Comparison of ENCODE assay signal across 1 cellular context in the genomic region with DNA sequence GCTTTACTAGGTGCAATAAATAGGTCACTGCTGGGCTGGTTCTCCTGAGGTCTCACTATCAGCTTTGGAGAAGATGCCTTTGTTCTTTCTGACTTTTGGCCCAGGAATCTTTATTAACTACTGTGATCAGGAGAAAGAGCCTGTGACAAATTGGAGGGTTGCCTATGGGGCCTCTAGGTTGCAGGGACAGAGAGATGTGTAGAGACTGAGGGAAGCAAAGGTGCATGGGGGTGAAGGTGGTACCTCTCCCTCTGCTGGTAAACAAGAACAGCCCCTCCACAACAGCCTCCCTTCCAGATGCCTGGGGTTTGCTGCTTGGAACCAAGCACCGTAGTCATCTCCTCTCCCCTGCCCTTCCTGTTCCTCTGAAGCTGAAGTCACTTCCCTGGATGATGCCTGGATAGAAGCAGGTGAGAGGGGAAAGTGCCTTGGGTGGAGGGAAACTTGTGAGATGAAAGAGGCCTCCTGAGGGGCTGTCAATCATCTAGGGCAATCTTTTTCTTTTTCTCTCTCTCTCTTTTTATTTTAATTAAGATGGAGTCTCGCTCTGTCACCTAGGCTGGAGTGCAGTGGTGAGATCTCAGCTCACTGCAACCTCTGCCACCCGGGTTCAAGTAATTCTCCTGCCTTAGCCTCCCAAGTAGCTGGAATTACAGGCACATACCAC.
TF ChIP-seq lines count a peak whose summit lies in the region.

No MANE protein-coding gene starts in this region.

TF ChIP-seq in GM23338, 12 proteins besides CTCF, POLR2A, EP300 and RAD21 (continued from another document):
- TF ChIP-seq, protein P1, sequence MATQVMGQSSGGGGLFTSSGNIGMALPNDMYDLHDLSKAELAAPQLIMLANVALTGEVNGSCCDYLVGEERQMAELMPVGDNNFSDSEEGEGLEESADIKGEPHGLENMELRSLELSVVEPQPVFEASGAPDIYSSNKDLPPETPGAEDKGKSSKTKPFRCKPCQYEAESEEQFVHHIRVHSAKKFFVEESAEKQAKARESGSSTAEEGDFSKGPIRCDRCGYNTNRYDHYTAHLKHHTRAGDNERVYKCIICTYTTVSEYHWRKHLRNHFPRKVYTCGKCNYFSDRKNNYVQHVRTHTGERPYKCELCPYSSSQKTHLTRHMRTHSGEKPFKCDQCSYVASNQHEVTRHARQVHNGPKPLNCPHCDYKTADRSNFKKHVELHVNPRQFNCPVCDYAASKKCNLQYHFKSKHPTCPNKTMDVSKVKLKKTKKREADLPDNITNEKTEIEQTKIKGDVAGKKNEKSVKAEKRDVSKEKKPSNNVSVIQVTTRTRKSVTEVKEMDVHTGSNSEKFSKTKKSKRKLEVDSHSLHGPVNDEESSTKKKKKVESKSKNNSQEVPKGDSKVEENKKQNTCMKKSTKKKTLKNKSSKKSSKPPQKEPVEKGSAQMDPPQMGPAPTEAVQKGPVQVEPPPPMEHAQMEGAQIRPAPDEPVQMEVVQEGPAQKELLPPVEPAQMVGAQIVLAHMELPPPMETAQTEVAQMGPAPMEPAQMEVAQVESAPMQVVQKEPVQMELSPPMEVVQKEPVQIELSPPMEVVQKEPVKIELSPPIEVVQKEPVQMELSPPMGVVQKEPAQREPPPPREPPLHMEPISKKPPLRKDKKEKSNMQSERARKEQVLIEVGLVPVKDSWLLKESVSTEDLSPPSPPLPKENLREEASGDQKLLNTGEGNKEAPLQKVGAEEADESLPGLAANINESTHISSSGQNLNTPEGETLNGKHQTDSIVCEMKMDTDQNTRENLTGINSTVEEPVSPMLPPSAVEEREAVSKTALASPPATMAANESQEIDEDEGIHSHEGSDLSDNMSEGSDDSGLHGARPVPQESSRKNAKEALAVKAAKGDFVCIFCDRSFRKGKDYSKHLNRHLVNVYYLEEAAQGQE (IDR thresholded peaks at IDR 0.05; ENCODE audit: unreplicated experiment): no peak
- TF ChIP-seq POLR2AphosphoS5 (IDR thresholded peaks at IDR 0.05; ENCODE audit: low read depth): no peak
- TF ChIP-seq, protein P2, sequence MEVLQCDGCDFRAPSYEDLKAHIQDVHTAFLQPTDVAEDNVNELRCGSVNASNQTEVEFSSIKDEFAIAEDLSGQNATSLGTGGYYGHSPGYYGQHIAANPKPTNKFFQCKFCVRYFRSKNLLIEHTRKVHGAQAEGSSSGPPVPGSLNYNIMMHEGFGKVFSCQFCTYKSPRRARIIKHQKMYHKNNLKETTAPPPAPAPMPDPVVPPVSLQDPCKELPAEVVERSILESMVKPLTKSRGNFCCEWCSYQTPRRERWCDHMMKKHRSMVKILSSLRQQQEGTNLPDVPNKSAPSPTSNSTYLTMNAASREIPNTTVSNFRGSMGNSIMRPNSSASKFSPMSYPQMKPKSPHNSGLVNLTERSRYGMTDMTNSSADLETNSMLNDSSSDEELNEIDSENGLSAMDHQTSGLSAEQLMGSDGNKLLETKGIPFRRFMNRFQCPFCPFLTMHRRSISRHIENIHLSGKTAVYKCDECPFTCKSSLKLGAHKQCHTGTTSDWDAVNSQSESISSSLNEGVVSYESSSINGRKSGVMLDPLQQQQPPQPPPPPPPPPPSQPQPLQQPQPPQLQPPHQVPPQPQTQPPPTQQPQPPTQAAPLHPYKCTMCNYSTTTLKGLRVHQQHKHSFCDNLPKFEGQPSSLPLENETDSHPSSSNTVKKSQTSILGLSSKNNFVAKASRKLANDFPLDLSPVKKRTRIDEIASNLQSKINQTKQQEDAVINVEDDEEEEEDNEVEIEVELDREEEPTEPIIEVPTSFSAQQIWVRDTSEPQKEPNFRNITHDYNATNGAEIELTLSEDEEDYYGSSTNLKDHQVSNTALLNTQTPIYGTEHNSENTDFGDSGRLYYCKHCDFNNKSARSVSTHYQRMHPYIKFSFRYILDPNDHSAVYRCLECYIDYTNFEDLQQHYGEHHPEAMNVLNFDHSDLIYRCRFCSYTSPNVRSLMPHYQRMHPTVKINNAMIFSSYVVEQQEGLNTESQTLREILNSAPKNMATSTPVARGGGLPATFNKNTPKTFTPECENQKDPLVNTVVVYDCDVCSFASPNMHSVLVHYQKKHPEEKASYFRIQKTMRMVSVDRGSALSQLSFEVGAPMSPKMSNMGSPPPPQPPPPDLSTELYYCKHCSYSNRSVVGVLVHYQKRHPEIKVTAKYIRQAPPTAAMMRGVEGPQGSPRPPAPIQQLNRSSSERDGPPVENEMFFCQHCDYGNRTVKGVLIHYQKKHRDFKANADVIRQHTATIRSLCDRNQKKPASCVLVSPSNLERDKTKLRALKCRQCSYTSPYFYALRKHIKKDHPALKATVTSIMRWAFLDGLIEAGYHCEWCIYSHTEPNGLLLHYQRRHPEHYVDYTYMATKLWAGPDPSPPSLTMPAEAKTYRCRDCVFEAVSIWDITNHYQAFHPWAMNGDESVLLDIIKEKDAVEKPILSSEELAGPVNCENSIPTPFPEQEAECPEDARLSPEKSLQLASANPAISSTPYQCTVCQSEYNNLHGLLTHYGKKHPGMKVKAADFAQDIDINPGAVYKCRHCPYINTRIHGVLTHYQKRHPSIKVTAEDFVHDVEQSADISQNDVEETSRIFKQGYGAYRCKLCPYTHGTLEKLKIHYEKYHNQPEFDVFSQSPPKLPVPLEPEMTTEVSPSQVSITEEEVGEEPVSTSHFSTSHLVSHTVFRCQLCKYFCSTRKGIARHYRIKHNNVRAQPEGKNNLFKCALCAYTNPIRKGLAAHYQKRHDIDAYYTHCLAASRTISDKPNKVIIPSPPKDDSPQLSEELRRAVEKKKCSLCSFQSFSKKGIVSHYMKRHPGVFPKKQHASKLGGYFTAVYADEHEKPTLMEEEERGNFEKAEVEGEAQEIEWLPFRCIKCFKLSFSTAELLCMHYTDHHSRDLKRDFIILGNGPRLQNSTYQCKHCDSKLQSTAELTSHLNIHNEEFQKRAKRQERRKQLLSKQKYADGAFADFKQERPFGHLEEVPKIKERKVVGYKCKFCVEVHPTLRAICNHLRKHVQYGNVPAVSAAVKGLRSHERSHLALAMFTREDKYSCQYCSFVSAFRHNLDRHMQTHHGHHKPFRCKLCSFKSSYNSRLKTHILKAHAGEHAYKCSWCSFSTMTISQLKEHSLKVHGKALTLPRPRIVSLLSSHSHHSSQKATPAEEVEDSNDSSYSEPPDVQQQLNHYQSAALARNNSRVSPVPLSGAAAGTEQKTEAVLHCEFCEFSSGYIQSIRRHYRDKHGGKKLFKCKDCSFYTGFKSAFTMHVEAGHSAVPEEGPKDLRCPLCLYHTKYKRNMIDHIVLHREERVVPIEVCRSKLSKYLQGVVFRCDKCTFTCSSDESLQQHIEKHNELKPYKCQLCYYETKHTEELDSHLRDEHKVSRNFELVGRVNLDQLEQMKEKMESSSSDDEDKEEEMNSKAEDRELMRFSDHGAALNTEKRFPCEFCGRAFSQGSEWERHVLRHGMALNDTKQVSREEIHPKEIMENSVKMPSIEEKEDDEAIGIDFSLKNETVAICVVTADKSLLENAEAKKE (CRISPR knock-in tag; IDR thresholded peaks at IDR 0.05): no peak
- no peak for TF ChIP-seq EZH2 (IDR thresholded peaks at IDR 0.05; ENCODE audit: low read depth, unreplicated experiment)
- TF ChIP-seq NANOG (IDR thresholded peaks at IDR 0.05; ENCODE audit: borderline replicate concordance): no peak
- no peak for TF ChIP-seq EZH2phosphoT487 (IDR thresholded peaks at IDR 0.05; ENCODE audit: unreplicated experiment)
- no peak for TF ChIP-seq CREB1 (CRISPR knock-in tag; IDR thresholded peaks at IDR 0.05; ENCODE audit: low read depth)
- TF ChIP-seq, protein P3, sequence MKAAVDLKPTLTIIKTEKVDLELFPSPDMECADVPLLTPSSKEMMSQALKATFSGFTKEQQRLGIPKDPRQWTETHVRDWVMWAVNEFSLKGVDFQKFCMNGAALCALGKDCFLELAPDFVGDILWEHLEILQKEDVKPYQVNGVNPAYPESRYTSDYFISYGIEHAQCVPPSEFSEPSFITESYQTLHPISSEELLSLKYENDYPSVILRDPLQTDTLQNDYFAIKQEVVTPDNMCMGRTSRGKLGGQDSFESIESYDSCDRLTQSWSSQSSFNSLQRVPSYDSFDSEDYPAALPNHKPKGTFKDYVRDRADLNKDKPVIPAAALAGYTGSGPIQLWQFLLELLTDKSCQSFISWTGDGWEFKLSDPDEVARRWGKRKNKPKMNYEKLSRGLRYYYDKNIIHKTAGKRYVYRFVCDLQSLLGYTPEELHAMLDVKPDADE (IDR thresholded peaks at IDR 0.05): no peak
- TF ChIP-seq ZNF331 (CRISPR knock-in tag; IDR thresholded peaks at IDR 0.05; ENCODE audit: low read depth): no peak
- no peak for TF ChIP-seq ZNF114 (CRISPR knock-in tag; IDR thresholded peaks at IDR 0.05)
- no peak for TF ChIP-seq JUNB (IDR thresholded peaks at IDR 0.05; ENCODE audit: unreplicated experiment)
TF ChIP-seq in GM23338: peak in this region for 0.
